Comparison of ENCODE assay signal across 8 cellular contexts in the genomic region with DNA sequence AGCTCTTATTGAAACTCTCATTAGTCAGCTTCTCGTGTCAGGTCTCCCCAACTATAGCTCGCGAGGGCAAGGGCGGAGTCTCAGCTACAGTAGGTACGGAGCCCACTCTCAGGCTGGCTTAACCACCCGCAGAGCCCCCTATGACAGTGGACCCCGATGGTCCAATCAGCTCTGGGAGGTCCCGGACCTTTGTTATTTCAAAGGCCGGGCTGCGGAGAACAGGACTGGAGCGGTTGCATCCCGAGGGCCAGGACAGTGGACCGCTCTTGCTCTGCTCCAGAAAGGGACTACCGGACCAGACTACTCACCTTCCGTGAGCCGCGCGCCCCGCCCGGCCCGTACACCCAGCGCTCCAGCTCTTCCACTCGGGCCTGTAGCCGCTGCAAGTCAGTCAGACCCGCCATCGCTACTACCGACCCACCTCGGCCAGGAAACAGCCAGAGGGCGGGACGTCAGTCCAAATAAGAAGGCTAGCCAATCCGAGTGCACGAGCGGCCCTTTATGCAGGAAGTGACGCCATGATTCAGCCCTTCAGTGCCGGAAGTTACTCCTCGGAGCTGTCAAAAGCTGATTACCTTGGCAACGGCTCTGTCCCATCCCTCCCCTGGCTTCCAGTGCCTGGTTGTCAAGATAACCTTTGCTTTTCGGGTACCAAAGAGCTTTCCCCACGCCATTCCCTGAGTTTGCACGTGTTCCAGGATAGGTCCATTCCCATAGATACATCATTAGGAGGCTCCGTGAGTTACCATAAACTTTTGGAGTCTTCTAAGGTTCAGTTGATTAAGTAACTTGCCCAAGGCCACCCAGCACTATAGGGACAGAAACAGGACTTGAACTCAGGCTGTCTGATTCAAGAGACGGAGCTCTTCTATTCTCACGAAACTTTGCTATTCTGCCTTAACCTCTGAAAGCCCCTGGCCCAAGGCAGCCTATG. TPM values are rescaled to one million over a fixed set of nuclear protein-coding genes. Genes with fewer than 3 reads are reported as not detected.
DNase-seq lines count a peak whose midpoint lies in the region; ATAC-seq, FAIRE-seq and TF ChIP-seq lines count a peak whose summit lies in the region.

DCTN3 (minus strand) TSS at position 435 of the 934 bp plus-strand sequence; CDS start at position 404, 31 bp downstream.

- peak within 1 kb of the TSS; percentile 66 for H3K27ac Mint-ChIP-seq in activated naive CD8-positive, alpha-beta T cell

- WGBS in pancreas, 2 donors: 3 to 4% methylated on average over 42 to 43 of the region's 43 CpGs

- peaks cover 6% of the 10 kb centered on the region for H3K36me3 Mint-ChIP-seq in activated naive CD8-positive, alpha-beta T cell

- H3K36me3 ChIP-seq in pancreas: peaks cover 0 to 21% (median 7%) of the 10 kb centered on the region in 3 donors
- peaks cover 11 to 35% (median 29%) of the 10 kb centered on the region in 3 donors for H3K36me3 ChIP-seq in tibial artery

- H3K27me3 ChIP-seq in pancreas (peaks cover 0 to 18% (median 6%) of the 10 kb centered on the region in 4 donors), tibial artery (peaks cover 4 to 35% of the 10 kb centered on the region in 2 donors)

- peaks cover 12% of the 10 kb centered on the region for H3K27me3 Mint-ChIP-seq in activated naive CD8-positive, alpha-beta T cell

- TF ChIP-seq CTCF in pancreas (IDR thresholded peaks at IDR 0.05) (no peak), tibial artery (IDR thresholded peaks at IDR 0.05) (no peak)

- H3K4me1 Mint-ChIP-seq in activated naive CD8-positive, alpha-beta T cell (ENCODE audit: low read depth): peaks cover 28% of the 10 kb centered on the region

- ATAC-seq in HG02588 (IDR thresholded peaks at IDR 0.05; ENCODE audit: unreplicated experiment) (peak; percentile 98), Right ventricle myocardium inferior (peak; percentile 96), pancreas (peak; percentile 99 to 100 (median 100))

- no peaks in the 10 kb centered on the region for H3K9me3 Mint-ChIP-seq in activated naive CD8-positive, alpha-beta T cell (ENCODE audit: low read depth)

- H3K4me1 ChIP-seq in pancreas: peaks cover 0 to 8% (median 5%) of the 10 kb centered on the region in 3 donors
- peaks cover 0 to 32% (median 20%) of the 10 kb centered on the region in 4 donors for H3K4me1 ChIP-seq in tibial artery

- H3K27ac ChIP-seq in pancreas (no peak within 1 kb of the TSS), tibial artery (peak within 1 kb of the TSS; percentile 54 to 69)

- peak within 1 kb of the TSS; percentile 95 for H3K4me3 Mint-ChIP-seq in activated naive CD8-positive, alpha-beta T cell

- intact Hi-C loops in Right ventricle myocardium inferior (cut with DNase I) (no loop called here), pancreas (cut with DNase I) (no loop called here), tibial artery (cut with DNase I; ENCODE audit: low total_unique reads) (no loop called here)

- H3K9me3 ChIP-seq in pancreas: no peaks in the 10 kb centered on the region
- no peaks in the 10 kb centered on the region for H3K9me3 ChIP-seq in tibial artery

- H3K4me3 ChIP-seq in GM08714 (ENCODE audit: low read length): peak within 1 kb of the TSS; percentile 91
- peak within 1 kb of the TSS; percentile 84 to 94 (median 92) for H3K4me3 ChIP-seq in pancreas
- peak within 1 kb of the TSS; percentile 71 to 95 for H3K4me3 ChIP-seq in tibial artery

- FAIRE-seq in pancreas (lab: Jason Lieb, UNC): peak; percentile 73

- peak; percentile 97 for DNase-seq in NCI-H1092 (lab: John Stamatoyannopoulos, UW)
- DNase-seq in SKM-1 treated with dmso at 0.1 percent for 144 hours (lab: John Stamatoyannopoulos, UW; ENCODE audit: unreplicated experiment): peak; percentile 89
- DNase-seq in Right ventricle myocardium inferior (ENCODE audit: missing footprints): peak; percentile 97
- peak; percentile 82 to 95 (median 92) for DNase-seq in pancreas
- DNase-seq in tibial artery: peak; percentile 95 to 96

RNA-seq across cellular contexts. Expression of gene DCTN3, which starts in this region (rescaled TPM):
- total RNA-seq in Right ventricle myocardium inferior (133 TPM), pancreas (10 to 100 TPM; 31.5 to 50.7 (median 38.6) TPM)
- polyA plus RNA-seq in pancreas: 10 to 100 TPM; 37.4 to 84.3 TPM

Comparison
In these comparisons a context has a peak if more than half of its experiments do, and no peak if none do; other contexts are left out.
1. H3K27ac ChIP-seq: peak in tibial artery (2 of 2); none in pancreas (0 of 4).
2. Peak in every context shown above with its lines, with median percentiles within 50 percentile points of each other: H3K4me3 ChIP-seq, ATAC-seq and DNase-seq.